Comparison of ENCODE assay signal across 14 cellular contexts in the genomic region with DNA sequence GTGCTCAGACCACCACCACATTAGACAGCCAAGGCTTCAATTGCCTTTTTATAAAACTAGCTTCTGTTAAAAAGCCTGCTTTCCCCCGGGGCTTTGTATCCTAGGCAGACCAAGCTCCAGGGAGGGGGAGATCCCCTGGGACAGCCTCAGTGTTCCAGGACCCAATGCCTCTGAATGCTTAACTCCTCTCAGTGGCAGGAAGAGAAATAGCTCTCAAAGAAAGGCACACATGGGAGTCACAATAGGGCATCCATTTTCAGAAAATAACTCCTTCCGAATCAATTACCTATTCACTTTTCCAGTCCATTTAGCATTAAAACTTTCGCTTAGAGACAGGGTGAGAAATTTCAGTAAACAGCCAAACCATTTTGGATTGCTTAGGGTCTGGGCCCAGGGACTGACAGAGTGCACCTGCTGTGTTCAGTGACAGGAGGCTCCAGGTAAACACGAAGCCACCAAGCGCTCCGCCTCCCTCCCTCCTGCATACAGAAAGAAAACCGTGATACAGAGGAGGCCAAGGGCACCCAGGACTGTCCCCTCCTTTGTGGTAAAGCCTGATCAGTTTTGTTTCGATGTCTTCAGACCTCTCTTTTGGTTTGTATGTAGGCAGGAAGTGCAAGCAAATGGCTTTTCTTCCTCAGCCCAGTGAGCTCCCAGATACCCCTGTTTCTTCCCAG.
DNase-seq lines count a peak whose midpoint lies in the region; TF ChIP-seq lines count a peak whose summit lies in the region.
"Had no signal": no experiment of that assay in that cellular context is flagged by ENCODE, and none has a peak within 500 bp of the region (broad histone marks: within the 10 kb centered on the region; RNA-seq: fewer than 3 reads in every experiment).

No MANE protein-coding gene starts in this region.

- H3K4me3 Mint-ChIP-seq in H9 (no peak overlapping the region), glutamatergic neuron (ENCODE audit: unreplicated experiment) (no peak overlapping the region)
- H3K4me3 Mint-ChIP-seq: activated naive CD4-positive, alpha-beta T cell treated with anti-CD3 and anti-CD28 coated beads, Interleukin-2, amount 10 ng/mL, durations not matched to agents 7 days and 5 days had no signal

- no peak overlapping the region for H3K9ac ChIP-seq in H9 (ENCODE audit: extremely low read depth, insufficient read length, low read length)

- H3K27ac ChIP-seq in H9 (ENCODE audit: insufficient read length, low read depth, low read length) (no peak overlapping the region), esophagus muscularis mucosa (replicated peaks in 1 of 4) (no peak overlapping the region)
- H3K27ac ChIP-seq: cardiac muscle cell, epithelial cell of prostate, heart right ventricle, lower lobe of right lung had no signal

- H3K4me2 ChIP-seq in H9 (ENCODE audit: insufficient read depth, insufficient read length, low read length) = no peak overlapping the region

- no CpG with 5 or more reads among the region's 8 CpGs for WGBS in H9 (ENCODE audit: extremely low coverage, insufficient read length, low lambda C conversion rate)
- WGBS in esophagus muscularis mucosa = 80% methylated on average over 8 of the region's 8 CpGs

- H3K4me1 ChIP-seq in BE2C (peaks cover 25% of the 10 kb centered on the region), H9 (ENCODE audit: insufficient read depth, low read length) (no peaks in the 10 kb centered on the region; the same call in 1 of the 2 replicates), esophagus muscularis mucosa (peaks cover 0 to 17% (median 14%) of the 10 kb centered on the region in 4 donors)

- H2BK120ac ChIP-seq in H9 (ENCODE audit: low read depth, low read length, poor library complexity, severe bottlenecking) = no peak overlapping the region

- TF ChIP-seq CTCF in BE2C (IDR thresholded peaks at IDR 0.05; ENCODE audit: low read depth, low read length) (no peak), H9 (conservative IDR thresholded peaks at IDR 0.05) (no peak), esophagus muscularis mucosa (IDR thresholded peaks at IDR 0.05) (no peak), glutamatergic neuron (IDR thresholded peaks at IDR 0.05; ENCODE audit: partially characterized antibody, unreplicated experiment) (no peak)

- no peak overlapping the region for H3K18ac ChIP-seq in H9 (ENCODE audit: insufficient read length, low read depth, low read length)

- no peak overlapping the region for H3T11ph ChIP-seq in H9 (ENCODE audit: low read length)

- no peak overlapping the region for H3K4ac ChIP-seq in H9 (ENCODE audit: low read depth, low read length)

- H3K79me1 ChIP-seq in H9 (ENCODE audit: insufficient read depth, low read depth, low read length, poor library complexity, severe bottlenecking) = no peaks in the 10 kb centered on the region

- H2AK5ac ChIP-seq in H9 (ENCODE audit: insufficient read length, low read length) = no peak overlapping the region

- no peak overlapping the region for H2BK5ac ChIP-seq in H9 (ENCODE audit: insufficient read length, low read length)

- H4K20me1 ChIP-seq in H9 (ENCODE audit: control insufficient read depth, insufficient read depth, insufficient read length) = no peaks in the 10 kb centered on the region

- no peak overlapping the region for H2BK15ac ChIP-seq in H9 (ENCODE audit: low read depth, low read length)

- no peak for TF ChIP-seq EP300 in esophagus muscularis mucosa (IDR thresholded peaks at IDR 0.05)

- H2BK12ac ChIP-seq in H9 (ENCODE audit: insufficient read length, low read depth, low read length) = no peak overlapping the region

- no peak overlapping the region for H3K14ac ChIP-seq in H9 (ENCODE audit: insufficient read depth, low read length)

- peak; percentile 75 for DNase-seq in BE2C
- no peak for DNase-seq in H9
- peak; percentile 81 for DNase-seq in NCI-H2171 treated with DMSO at 0.1 percent for 48 hours (lab: John Stamatoyannopoulos, UW)
- peak; percentile 68 for DNase-seq in esophagus muscularis mucosa (ENCODE audit: extremely low spot score)
- no peak for DNase-seq in pons (ENCODE audit: low spot score)
- no peak for DNase-seq in NCI-H1694 (lab: John Stamatoyannopoulos, UW)
- DNase-seq in SW480 (ENCODE audit: low spot score) = no peak
- no peak for DNase-seq in glutamatergic neuron
- DNase-seq: activated naive CD4-positive, alpha-beta T cell treated with anti-CD3 and anti-CD28 coated beads, Interleukin-2, amount 10 ng/mL, durations not matched to agents 7 days and 5 days; heart right ventricle; lower lobe of right lung; NCI-H2029 treated with DMSO at 0.1 percent for 48 hours had no signal

- H3K23me2 ChIP-seq in H9 (ENCODE audit: insufficient read length, low read depth, low read length, poor library complexity, severe bottlenecking) = no peaks in the 10 kb centered on the region

- H4K91ac ChIP-seq in H9 (ENCODE audit: insufficient read length, low read depth, low read length) = no peak overlapping the region

- H3K4me1 Mint-ChIP-seq in H9 (peaks cover 13 to 22% of the 10 kb centered on the region in 2 experiments), glutamatergic neuron (ENCODE audit: low read depth, unreplicated experiment) (no peaks in the 10 kb centered on the region)

- no peak overlapping the region for H4K8ac ChIP-seq in H9 (replicated peaks; ENCODE audit: insufficient read length, low read depth, low read length)

- H3K23ac ChIP-seq in H9 (ENCODE audit: insufficient read length, low read depth, low read length) = no peak overlapping the region

- H3K27me3 Mint-ChIP-seq in H9 (ENCODE audit: low read depth) (peaks cover 8% of the 10 kb centered on the region), glutamatergic neuron (ENCODE audit: unreplicated experiment) (peaks cover 2% of the 10 kb centered on the region)
- H3K27me3 Mint-ChIP-seq: activated naive CD4-positive, alpha-beta T cell treated with anti-CD3 and anti-CD28 coated beads, Interleukin-2, amount 10 ng/mL, durations not matched to agents 7 days and 5 days had no signal

- H3K27ac Mint-ChIP-seq in H9 = peak overlapping the region in 1 of 3 experiments; percentile 44; a peak in 2 of 7 replicates
- H3K27ac Mint-ChIP-seq in glutamatergic neuron (ENCODE audit: unreplicated experiment) = no peak overlapping the region
- H3K27ac Mint-ChIP-seq: activated naive CD4-positive, alpha-beta T cell treated with anti-CD3 and anti-CD28 coated beads, Interleukin-2, amount 10 ng/mL, durations not matched to agents 7 days and 5 days had no signal

- H3K36me3 Mint-ChIP-seq in H9 (ENCODE audit: insufficient read depth in 1 of 3, low read depth in 3 of 3) = no peaks in the 10 kb centered on the region
- no peaks in the 10 kb centered on the region for H3K36me3 Mint-ChIP-seq in glutamatergic neuron (ENCODE audit: unreplicated experiment)
- H3K36me3 Mint-ChIP-seq: activated naive CD4-positive, alpha-beta T cell treated with anti-CD3 and anti-CD28 coated beads, Interleukin-2, amount 10 ng/mL, durations not matched to agents 7 days and 5 days had no signal

- no peak overlapping the region for H2BK20ac ChIP-seq in H9 (ENCODE audit: low read depth, low read length, poor library complexity, severe bottlenecking)

- intact Hi-C loops in esophagus muscularis mucosa (cut with DNase I) = no loop called here

- H3K4me3 ChIP-seq in BE2C (ENCODE audit: low read depth, low read length) (no peak overlapping the region), esophagus muscularis mucosa (no peak overlapping the region)
- H3K4me3 ChIP-seq: cardiac muscle cell, heart right ventricle, lower lobe of right lung had no signal

- no peak for TF ChIP-seq POLR2A in esophagus muscularis mucosa (IDR thresholded peaks at IDR 0.05; ENCODE audit: low read depth)

- H3K36me3 ChIP-seq in BE2C = no peaks in the 10 kb centered on the region
- H3K36me3 ChIP-seq in esophagus muscularis mucosa = peaks cover 0 to 12% (median 5%) of the 10 kb centered on the region in 4 donors
- H3K36me3 ChIP-seq: cardiac muscle cell, heart right ventricle, lower lobe of right lung had no signal

- H3K9me3 Mint-ChIP-seq in H9 (no peaks in the 10 kb centered on the region), glutamatergic neuron (ENCODE audit: unreplicated experiment) (no peaks in the 10 kb centered on the region)
- H3K9me3 Mint-ChIP-seq: activated naive CD4-positive, alpha-beta T cell treated with anti-CD3 and anti-CD28 coated beads, Interleukin-2, amount 10 ng/mL, durations not matched to agents 7 days and 5 days had no signal

- H3K27me3 ChIP-seq in BE2C = no peaks in the 10 kb centered on the region
- no peaks in the 10 kb centered on the region for H3K27me3 ChIP-seq in H9 (ENCODE audit: insufficient read depth, low read length)
- no peaks in the 10 kb centered on the region for H3K27me3 ChIP-seq in esophagus muscularis mucosa
- H3K27me3 ChIP-seq: cardiac muscle cell had no signal

- no peak overlapping the region for H4K5ac ChIP-seq in H9 (ENCODE audit: insufficient read length, low read depth, low read length)

- H3K79me2 ChIP-seq in H9 (ENCODE audit: insufficient read depth, low read length) = no peaks in the 10 kb centered on the region

- peak overlapping the region; percentile 27 for H2AFZ ChIP-seq in H9 (ENCODE audit: low read length)

- H3K9me3 ChIP-seq in BE2C (no peaks in the 10 kb centered on the region), H9 (ENCODE audit: control insufficient read depth, low read depth, low read length) (no peaks in the 10 kb centered on the region), esophagus muscularis mucosa (no peaks in the 10 kb centered on the region)
- H3K9me3 ChIP-seq: heart right ventricle, lower lobe of right lung had no signal

- no peak overlapping the region for H3K56ac ChIP-seq in H9 (ENCODE audit: insufficient read length, low read depth, low read length)

Comparison
In these comparisons a context has a peak if more than half of its experiments do, and no peak if none do; other contexts are left out.
1. DNase-seq: peak in BE2C (single experiment), NCI-H2171 treated with DMSO at 0.1 percent for 48 hours (single experiment) and esophagus muscularis mucosa (single experiment); none in H9 (single experiment), pons (single experiment), NCI-H1694 (single experiment), SW480 (single experiment) and glutamatergic neuron (single experiment).